ENCODE assay signal across 20 cellular contexts in the genomic region with DNA sequence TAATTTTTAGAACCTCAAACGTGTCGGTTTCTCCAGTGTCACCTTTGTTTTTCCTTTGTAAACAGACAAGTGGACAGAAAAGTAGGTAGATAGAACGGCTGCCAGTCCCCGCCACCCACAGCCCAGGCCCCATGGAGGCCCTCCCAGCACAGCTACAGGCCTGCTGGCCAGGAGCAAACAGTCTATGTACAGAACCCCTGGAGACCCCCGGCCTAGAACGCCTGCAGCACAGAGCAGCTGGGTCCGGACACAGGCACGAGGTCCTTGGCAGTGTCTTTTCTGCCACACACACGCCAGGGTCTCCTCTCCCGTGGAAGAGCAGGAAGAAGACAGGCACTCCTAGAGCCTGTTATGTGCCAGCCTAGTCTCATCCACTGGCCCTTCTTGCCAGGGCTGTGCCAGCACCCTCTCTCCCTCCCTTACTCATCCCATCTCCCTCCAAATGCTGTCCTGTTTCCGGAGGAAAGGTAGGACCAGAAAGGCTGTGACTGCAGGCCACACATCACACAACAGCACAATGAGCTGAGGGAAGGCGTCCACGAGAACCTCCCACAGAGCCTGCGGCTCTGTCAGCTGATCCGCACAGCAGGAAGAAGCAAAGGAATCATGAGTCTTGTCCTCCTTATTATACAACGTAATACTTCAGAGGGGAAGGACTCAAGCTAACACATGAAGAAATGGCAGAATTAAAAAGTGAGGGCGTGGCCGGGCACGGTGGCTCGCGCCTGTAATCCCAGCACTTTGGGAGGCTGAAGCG.
"Had no signal": no experiment of that assay in that cellular context is flagged by ENCODE, and none has a peak within 500 bp of the region (broad histone marks: within the 10 kb centered on the region; RNA-seq: fewer than 3 reads in every experiment).

No MANE protein-coding gene starts in this region.

- H3K4me3 ChIP-seq: cardiac muscle cell, lower lobe of right lung, transverse colon, vagina had no signal

- H3K9me3 Mint-ChIP-seq: activated CD8-positive, alpha-beta T cell treated with anti-CD3 and anti-CD28 coated beads for 36 hours; activated T-helper 2 cell treated with anti-CD3 and anti-CD28 coated beads, Interferon-gamma antibody, Interleukin-2, Interleukin-4, amounts not matched to agents 10 μg/mL and 5 μg/mL and 100 μg/mL, durations not matched to agents 14 hours and 24 hours and 36 hours; effector memory CD8-positive, alpha-beta T cell; natural killer cell; WTC11 had no signal

- H3K4me1 Mint-ChIP-seq: WTC11 had no signal

- H3K27me3 Mint-ChIP-seq: activated CD8-positive, alpha-beta T cell treated with anti-CD3 and anti-CD28 coated beads for 36 hours; effector memory CD8-positive, alpha-beta T cell had no signal

- H3K27ac ChIP-seq: cardiac muscle cell, epithelial cell of prostate, foreskin keratinocyte, lower lobe of right lung, transverse colon, vagina had no signal

- DNase-seq: activated CD4-positive, alpha-beta T cell treated with anti-CD3 and anti-CD28 coated beads for 48 hours; activated CD8-positive, alpha-beta T cell treated with anti-CD3 and anti-CD28 coated beads for 36 hours; activated naive CD4-positive, alpha-beta T cell treated with Interleukin-2 at 50 U/mL for 16 hours; activated T-cell treated with anti-CD3 and anti-CD28 coated beads, Interleukin-2, amount 50 U/mL, for 1 hour; effector memory CD8-positive, alpha-beta T cell; foreskin keratinocyte; hypothalamus; islet precursor cell; left colon; lower lobe of right lung; natural killer cell; nucleus accumbens; stimulated activated naive CD4-positive, alpha-beta T cell; substantia nigra; transverse colon had no signal

- H3K36me3 ChIP-seq: transverse colon had no signal

- H3K27me3 ChIP-seq: cardiac muscle cell, foreskin keratinocyte, transverse colon, vagina had no signal

- H3K4me3 Mint-ChIP-seq: activated CD8-positive, alpha-beta T cell treated with anti-CD3 and anti-CD28 coated beads for 36 hours; effector memory CD8-positive, alpha-beta T cell; natural killer cell; WTC11 had no signal

- H3K27ac Mint-ChIP-seq: activated CD8-positive, alpha-beta T cell treated with anti-CD3 and anti-CD28 coated beads for 36 hours; activated T-helper 2 cell treated with anti-CD3 and anti-CD28 coated beads, Interferon-gamma antibody, Interleukin-2, Interleukin-4, amounts not matched to agents 10 μg/mL and 5 μg/mL and 100 μg/mL, durations not matched to agents 14 hours and 24 hours and 36 hours; effector memory CD8-positive, alpha-beta T cell; natural killer cell; WTC11 had no signal

- H3K4me1 ChIP-seq: foreskin keratinocyte, lower lobe of right lung had no signal

- H3K36me3 Mint-ChIP-seq: natural killer cell had no signal

- H3K9me3 ChIP-seq: lower lobe of right lung, transverse colon, vagina had no signal

- ATAC-seq: activated CD8-positive, alpha-beta T cell treated with anti-CD3 and anti-CD28 coated beads for 36 hours; effector memory CD8-positive, alpha-beta T cell; foreskin keratinocyte; left colon; lower lobe of right lung; natural killer cell; WTC11 had no signal
